Comparison of ENCODE assay signal across 16 cellular contexts in genomic region chr4:77082886-77083608, GRCh38.
"Had no signal": no experiment of that assay in that cellular context is flagged by ENCODE, and none has a peak within 500 bp of the region (broad histone marks: within the 10 kb centered on the region; RNA-seq: fewer than 3 reads in every experiment).

No MANE protein-coding gene starts in this region.

- ATAC-seq: gastrocnemius medialis; natural killer cell treated with Interleukin-12 subunit alpha and Interleukin-12 subunit beta and Interleukin-15 and Interleukin-18, amount 100 ng/mL, for 72 hours had no signal

- H3K27me3 ChIP-seq: cardiac muscle cell, colonic mucosa, gastrocnemius medialis, ovary, tibial artery, vagina had no signal

- H3K4me1 ChIP-seq: colonic mucosa, vagina had no signal

- DNase-seq: activated CD8-positive, alpha-beta memory T cell treated with anti-CD3 and anti-CD28 coated beads for 24 hours; activated naive CD4-positive, alpha-beta T cell treated with Interleukin-2 at 50 U/mL for 16 hours; colonic mucosa; gastrocnemius medialis; left ventricle myocardium inferior; ovary; stimulated activated CD4-positive, alpha-beta T cell treated with anti-CD3 and anti-CD28 coated beads, Interleukin-15, amount 100 ng/mL, for 24 hours; stimulated activated CD4-positive, alpha-beta T cell treated with anti-CD3 and anti-CD28 coated beads, Interleukin-4, amount 100 ng/mL, for 4 hours; T-helper 9 cell; tibial artery had no signal

- H3K27ac ChIP-seq: cardiac muscle cell, colonic mucosa, gastrocnemius medialis, left ventricle myocardium inferior, ovary, tibial artery, vagina had no signal

- H3K36me3 ChIP-seq: cardiac muscle cell, colonic mucosa, gastrocnemius medialis, ovary, tibial artery, vagina had no signal

- H3K4me3 ChIP-seq: cardiac muscle cell, colonic mucosa, gastrocnemius medialis, left ventricle myocardium inferior, ovary, tibial artery, vagina had no signal

- H3K9me3 ChIP-seq: colonic mucosa, gastrocnemius medialis, left ventricle myocardium inferior, ovary, tibial artery, vagina had no signal

- H3K27ac Mint-ChIP-seq: memory B cell; natural killer cell treated with Interleukin-12 subunit alpha and Interleukin-12 subunit beta and Interleukin-15 and Interleukin-18, amount 100 ng/mL, for 72 hours had no signal

- H3K4me3 Mint-ChIP-seq: memory B cell; natural killer cell treated with Interleukin-12 subunit alpha and Interleukin-12 subunit beta and Interleukin-15 and Interleukin-18, amount 100 ng/mL, for 72 hours had no signal

- H3K36me3 Mint-ChIP-seq: memory B cell; natural killer cell treated with Interleukin-12 subunit alpha and Interleukin-12 subunit beta and Interleukin-15 and Interleukin-18, amount 100 ng/mL, for 72 hours had no signal

- H3K27me3 Mint-ChIP-seq: memory B cell; natural killer cell treated with Interleukin-12 subunit alpha and Interleukin-12 subunit beta and Interleukin-15 and Interleukin-18, amount 100 ng/mL, for 72 hours had no signal

- H3K9me3 Mint-ChIP-seq: memory B cell; natural killer cell treated with Interleukin-12 subunit alpha and Interleukin-12 subunit beta and Interleukin-15 and Interleukin-18, amount 100 ng/mL, for 72 hours had no signal

- FAIRE-seq: endothelial cell of umbilical vein, keratinocyte had no signal
